ENCODE assay signal across 13 cellular contexts in genomic region chr21:17428484-17428869, GRCh38.
DNase-seq lines count a peak whose midpoint lies in the region; ATAC-seq, FAIRE-seq and TF ChIP-seq lines count a peak whose summit lies in the region.
"Had no signal": no experiment of that assay in that cellular context is flagged by ENCODE, and none has a peak within 500 bp of the region (broad histone marks: within the 10 kb centered on the region; RNA-seq: fewer than 3 reads in every experiment).

No MANE protein-coding gene starts in this region.

- no peak overlapping the region for H3K27ac Mint-ChIP-seq in MCF 10A (ENCODE audit: low read depth, unreplicated experiment)
- H3K27ac Mint-ChIP-seq: activated T-cell treated with anti-CD3 and anti-CD28 coated beads, Interleukin-2, amount 50 U/mL, for 72 hours had no signal

- H3K4me3 Mint-ChIP-seq in MCF 10A (ENCODE audit: unreplicated experiment): no peak overlapping the region
- H3K4me3 Mint-ChIP-seq: activated T-cell treated with anti-CD3 and anti-CD28 coated beads, Interleukin-2, amount 50 U/mL, for 72 hours; brain had no signal

- POLR2A ChIA-PET in MCF 10A (lab: Yijun Ruan, JAX): no interaction called here

- no peaks in the 10 kb centered on the region for H3K9me3 Mint-ChIP-seq in MCF 10A (ENCODE audit: unreplicated experiment)
- H3K9me3 Mint-ChIP-seq: activated T-cell treated with anti-CD3 and anti-CD28 coated beads, Interleukin-2, amount 50 U/mL, for 72 hours had no signal

- intact Hi-C loops in MCF 10A (cut with micrococcal nuclease): no loop called here

- H3K27me3 Mint-ChIP-seq in MCF 10A (ENCODE audit: insufficient read depth, unreplicated experiment): no peaks in the 10 kb centered on the region
- H3K27me3 Mint-ChIP-seq: brain had no signal

- DNase-seq in DMS53 (lab: John Stamatoyannopoulos, UW): peak; percentile 50
- no peak for DNase-seq in DMS53 treated with DMSO at 0.1 percent for 48 hours (lab: John Stamatoyannopoulos, UW; ENCODE audit: unreplicated experiment)
- no peak for DNase-seq in ecto neural progenitor cell (ENCODE audit: low spot score)
- no peak for DNase-seq in NCI-H345 treated with DMSO at 0.1 percent for 48 hours (lab: John Stamatoyannopoulos, UW; ENCODE audit: unreplicated experiment)
- DNase-seq in frontal cortex (ENCODE audit: low spot score in 2 of 2): no peak
- DNase-seq in MCF 10A (ENCODE audit: unreplicated experiment): no peak
- DNase-seq: activated T-cell treated with anti-CD3 and anti-CD28 coated beads, Interleukin-2, amount 50 U/mL, for 72 hours; DND-41; transverse colon had no signal

- no TSS peak for BruUV-seq in MCF 10A (replicated peaks; lab: Mats Ljungman, UMichigan)

- H3K4me1 Mint-ChIP-seq in MCF 10A (ENCODE audit: insufficient read depth, unreplicated experiment): no peaks in the 10 kb centered on the region

- CTCF ChIA-PET in MCF 10A (lab: Yijun Ruan, JAX): interaction anchor here (0.6 kb wide), 1 partner anchor 11 kb away, joined by 4 read pairs; no protein-coding TSS in a partner anchor

- TF ChIP-seq CTCF in MCF 10A (IDR thresholded peaks at IDR 0.05; ENCODE audit: unreplicated experiment): no peak

- ATAC-seq in HG02610 (IDR thresholded peaks at IDR 0.05; ENCODE audit: unreplicated experiment) (peak; percentile 73), HG03342 (IDR thresholded peaks at IDR 0.05; ENCODE audit: unreplicated experiment) (peak; percentile 53)
- ATAC-seq: activated T-cell treated with anti-CD3 and anti-CD28 coated beads, Interleukin-2, amount 50 U/mL, for 72 hours had no signal

- FAIRE-seq in frontal cortex (lab: Jason Lieb, UNC): no peak
- FAIRE-seq: endothelial cell of umbilical vein had no signal

- H3K36me3 Mint-ChIP-seq in MCF 10A (ENCODE audit: insufficient read depth, unreplicated experiment): no peaks in the 10 kb centered on the region
- H3K36me3 Mint-ChIP-seq: brain had no signal
